Comparison of ENCODE assay signal across 4 cellular contexts in genomic region chr6:1122083-1122482, GRCh38.
"Had no signal": no experiment of that assay in that cellular context is flagged by ENCODE, and none has a peak within 500 bp of the region (broad histone marks: within the 10 kb centered on the region; RNA-seq: fewer than 3 reads in every experiment).

No MANE protein-coding gene starts in this region.

- H2AFZ ChIP-seq: GM23338 had no signal

- ATAC-seq: GM23338 had no signal

- DNase-seq: H9, HCEC 1CT, IMR-90 had no signal

- H3K27ac Mint-ChIP-seq: GM23338 had no signal

- H3K4me2 ChIP-seq: GM23338 had no signal

- H3K4me3 Mint-ChIP-seq: GM23338, H9 had no signal

- H3K4me3 ChIP-seq: GM23338 had no signal
